In the genomic region with DNA sequence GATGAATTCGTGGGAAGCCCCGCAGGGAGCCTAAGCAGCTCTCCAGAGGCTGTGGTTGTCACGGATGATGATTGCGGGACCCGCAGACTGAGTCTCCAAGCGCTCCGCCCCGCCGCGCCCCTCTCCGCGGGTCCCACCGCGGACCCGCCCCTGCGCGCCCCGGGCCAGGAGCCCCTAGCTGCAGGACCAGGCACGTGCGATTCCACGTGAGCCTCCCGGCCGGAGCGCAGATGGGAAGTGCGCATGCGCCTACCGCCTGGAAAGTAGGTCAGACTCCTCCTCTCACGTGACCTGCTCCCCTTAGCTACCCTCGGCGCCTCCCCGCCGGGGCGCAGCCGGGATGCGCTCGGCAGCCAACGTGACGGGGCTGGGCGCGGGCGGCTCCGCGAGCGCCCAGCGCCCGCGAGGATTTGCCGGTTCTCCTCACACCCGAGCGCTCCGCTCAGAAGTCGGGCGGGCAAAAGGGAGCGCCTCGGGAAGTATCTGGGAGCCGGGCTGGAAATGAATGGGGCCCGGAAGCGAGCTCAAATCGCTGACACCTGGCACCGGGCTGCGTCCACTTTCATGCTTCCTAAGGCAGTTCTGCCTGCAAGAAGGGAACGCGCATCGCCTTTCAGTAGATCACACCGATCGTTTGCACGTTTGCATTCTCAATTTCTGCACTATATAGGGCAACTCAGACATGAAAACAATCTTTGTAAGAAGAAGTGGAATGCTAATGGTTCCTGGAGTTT, we compare ENCODE assay signal across 1 cellular context.
A peak's percentile ranks its signal among the peaks of the same experiment; 100 is the strongest.
TF ChIP-seq lines count a peak whose summit lies in the region.

No MANE protein-coding gene starts in this region.

TF ChIP-seq in HepG2, 621 proteins besides CTCF, POLR2A, EP300 and RAD21 (continued from another document and continues in another):
- TF ChIP-seq SMAD9 (CRISPR knock-in tag; IDR thresholded peaks at IDR 0.05) (peak; percentile 48; the same call in 1 of the 2 replicates), ZNF451 (CRISPR knock-in tag; IDR thresholded peaks at IDR 0.05) (peak; percentile 93), NFRKB (IDR thresholded peaks at IDR 0.05) (no peak), HNRNPL (IDR thresholded peaks at IDR 0.05; ENCODE audit: low read depth, low read length) (no peak), PTBP1 (IDR thresholded peaks at IDR 0.05; ENCODE audit: low read depth, low read length, poor library complexity, severe bottlenecking) (no peak), ZFP41 (CRISPR knock-in tag; IDR thresholded peaks at IDR 0.05; ENCODE audit: borderline replicate concordance) (peak; percentile 88; the same call in 1 of the 2 replicates), MBD4 (IDR thresholded peaks at IDR 0.05; ENCODE audit: borderline replicate concordance, low read length) (no peak), DMTF1 (CRISPR knock-in tag; IDR thresholded peaks at IDR 0.05) (no peak), FOXK2 (IDR thresholded peaks at IDR 0.05) (no peak), ZBTB43 (CRISPR knock-in tag; conservative IDR thresholded peaks at IDR 0.05) (peak; percentile 66), ZNF567 (CRISPR knock-in tag; IDR thresholded peaks at IDR 0.05; ENCODE audit: borderline replicate concordance) (no peak), SP2 (CRISPR knock-in tag; IDR thresholded peaks at IDR 0.05) (no peak), SSRP1 (CRISPR knock-in tag; IDR thresholded peaks at IDR 0.05) (no peak), CBX5 (CRISPR knock-in tag; IDR thresholded peaks at IDR 0.05; ENCODE audit: borderline replicate concordance) (no peak), POLR2G (IDR thresholded peaks at IDR 0.05; ENCODE audit: low read depth, low read length) (peak; percentile 78; the same call in 1 of the 2 replicates), ISX (CRISPR knock-in tag; conservative IDR thresholded peaks at IDR 0.05) (0 out of 2 replicates have a peak, but pooled peaks have one; percentile 7), U2AF1 (optimal IDR thresholded peaks at IDR 0.05; ENCODE audit: low read depth, low read length) (peak; percentile 65), MTF1 (CRISPR knock-in tag; IDR thresholded peaks at IDR 0.05) (no peak), SPEN (CRISPR knock-in tag; IDR thresholded peaks at IDR 0.05; ENCODE audit: low read depth) (peak; percentile 93), PRMT3 (CRISPR knock-in tag; IDR thresholded peaks at IDR 0.05; ENCODE audit: borderline replicate concordance, low read depth) (peak; percentile 49; the same call in 1 of the 2 replicates), TBP (CRISPR knock-in tag; IDR thresholded peaks at IDR 0.05) (no peak), ZFP91 (CRISPR knock-in tag; IDR thresholded peaks at IDR 0.05; ENCODE audit: borderline replicate concordance) (peak; percentile 94), ZNF670 (CRISPR knock-in tag; IDR thresholded peaks at IDR 0.05; ENCODE audit: borderline replicate concordance) (0 out of 2 replicates have a peak, but pooled peaks have one; percentile 56), ZNF160 (CRISPR knock-in tag; IDR thresholded peaks at IDR 0.05) (peak; percentile 90), CENPBD1 (CRISPR knock-in tag; IDR thresholded peaks at IDR 0.05; ENCODE audit: borderline replicate concordance, low read depth) (no peak), RBM22 (optimal IDR thresholded peaks at IDR 0.05; ENCODE audit: low read length) (no peak), PAF1 (CRISPR knock-in tag; IDR thresholded peaks at IDR 0.05) (no peak), ZNF337 (CRISPR knock-in tag; IDR thresholded peaks at IDR 0.05; ENCODE audit: borderline replicate concordance, low read depth) (no peak; the same call in 1 of the 2 replicates), PITX1 (CRISPR knock-in tag; IDR thresholded peaks at IDR 0.05) (no peak; the same call in 1 of the 2 replicates), PAXIP1 (CRISPR knock-in tag; conservative IDR thresholded peaks at IDR 0.05) (peak; percentile 58), ZNF772 (CRISPR knock-in tag; IDR thresholded peaks at IDR 0.05) (no peak)
- TF ChIP-seq, protein P1, sequence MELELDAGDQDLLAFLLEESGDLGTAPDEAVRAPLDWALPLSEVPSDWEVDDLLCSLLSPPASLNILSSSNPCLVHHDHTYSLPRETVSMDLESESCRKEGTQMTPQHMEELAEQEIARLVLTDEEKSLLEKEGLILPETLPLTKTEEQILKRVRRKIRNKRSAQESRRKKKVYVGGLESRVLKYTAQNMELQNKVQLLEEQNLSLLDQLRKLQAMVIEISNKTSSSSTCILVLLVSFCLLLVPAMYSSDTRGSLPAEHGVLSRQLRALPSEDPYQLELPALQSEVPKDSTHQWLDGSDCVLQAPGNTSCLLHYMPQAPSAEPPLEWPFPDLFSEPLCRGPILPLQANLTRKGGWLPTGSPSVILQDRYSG (CRISPR knock-in tag; IDR thresholded peaks at IDR 0.05): peak; percentile 84; the same call in 1 of the 2 replicates
- TF ChIP-seq, protein P2, sequence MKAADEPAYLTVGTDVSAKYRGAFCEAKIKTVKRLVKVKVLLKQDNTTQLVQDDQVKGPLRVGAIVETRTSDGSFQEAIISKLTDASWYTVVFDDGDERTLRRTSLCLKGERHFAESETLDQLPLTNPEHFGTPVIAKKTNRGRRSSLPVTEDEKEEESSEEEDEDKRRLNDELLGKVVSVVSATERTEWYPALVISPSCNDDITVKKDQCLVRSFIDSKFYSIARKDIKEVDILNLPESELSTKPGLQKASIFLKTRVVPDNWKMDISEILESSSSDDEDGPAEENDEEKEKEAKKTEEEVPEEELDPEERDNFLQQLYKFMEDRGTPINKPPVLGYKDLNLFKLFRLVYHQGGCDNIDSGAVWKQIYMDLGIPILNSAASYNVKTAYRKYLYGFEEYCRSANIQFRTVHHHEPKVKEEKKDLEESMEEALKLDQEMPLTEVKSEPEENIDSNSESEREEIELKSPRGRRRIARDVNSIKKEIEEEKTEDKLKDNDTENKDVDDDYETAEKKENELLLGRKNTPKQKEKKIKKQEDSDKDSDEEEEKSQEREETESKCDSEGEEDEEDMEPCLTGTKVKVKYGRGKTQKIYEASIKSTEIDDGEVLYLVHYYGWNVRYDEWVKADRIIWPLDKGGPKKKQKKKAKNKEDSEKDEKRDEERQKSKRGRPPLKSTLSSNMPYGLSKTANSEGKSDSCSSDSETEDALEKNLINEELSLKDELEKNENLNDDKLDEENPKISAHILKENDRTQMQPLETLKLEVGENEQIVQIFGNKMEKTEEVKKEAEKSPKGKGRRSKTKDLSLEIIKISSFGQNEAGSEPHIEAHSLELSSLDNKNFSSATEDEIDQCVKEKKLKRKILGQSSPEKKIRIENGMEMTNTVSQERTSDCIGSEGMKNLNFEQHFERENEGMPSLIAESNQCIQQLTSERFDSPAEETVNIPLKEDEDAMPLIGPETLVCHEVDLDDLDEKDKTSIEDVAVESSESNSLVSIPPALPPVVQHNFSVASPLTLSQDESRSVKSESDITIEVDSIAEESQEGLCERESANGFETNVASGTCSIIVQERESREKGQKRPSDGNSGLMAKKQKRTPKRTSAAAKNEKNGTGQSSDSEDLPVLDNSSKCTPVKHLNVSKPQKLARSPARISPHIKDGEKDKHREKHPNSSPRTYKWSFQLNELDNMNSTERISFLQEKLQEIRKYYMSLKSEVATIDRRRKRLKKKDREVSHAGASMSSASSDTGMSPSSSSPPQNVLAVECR (CRISPR knock-in tag; IDR thresholded peaks at IDR 0.05; ENCODE audit: borderline replicate concordance): peak; percentile 91; the same call in 1 of the 2 replicates
- TF ChIP-seq, protein P3, sequence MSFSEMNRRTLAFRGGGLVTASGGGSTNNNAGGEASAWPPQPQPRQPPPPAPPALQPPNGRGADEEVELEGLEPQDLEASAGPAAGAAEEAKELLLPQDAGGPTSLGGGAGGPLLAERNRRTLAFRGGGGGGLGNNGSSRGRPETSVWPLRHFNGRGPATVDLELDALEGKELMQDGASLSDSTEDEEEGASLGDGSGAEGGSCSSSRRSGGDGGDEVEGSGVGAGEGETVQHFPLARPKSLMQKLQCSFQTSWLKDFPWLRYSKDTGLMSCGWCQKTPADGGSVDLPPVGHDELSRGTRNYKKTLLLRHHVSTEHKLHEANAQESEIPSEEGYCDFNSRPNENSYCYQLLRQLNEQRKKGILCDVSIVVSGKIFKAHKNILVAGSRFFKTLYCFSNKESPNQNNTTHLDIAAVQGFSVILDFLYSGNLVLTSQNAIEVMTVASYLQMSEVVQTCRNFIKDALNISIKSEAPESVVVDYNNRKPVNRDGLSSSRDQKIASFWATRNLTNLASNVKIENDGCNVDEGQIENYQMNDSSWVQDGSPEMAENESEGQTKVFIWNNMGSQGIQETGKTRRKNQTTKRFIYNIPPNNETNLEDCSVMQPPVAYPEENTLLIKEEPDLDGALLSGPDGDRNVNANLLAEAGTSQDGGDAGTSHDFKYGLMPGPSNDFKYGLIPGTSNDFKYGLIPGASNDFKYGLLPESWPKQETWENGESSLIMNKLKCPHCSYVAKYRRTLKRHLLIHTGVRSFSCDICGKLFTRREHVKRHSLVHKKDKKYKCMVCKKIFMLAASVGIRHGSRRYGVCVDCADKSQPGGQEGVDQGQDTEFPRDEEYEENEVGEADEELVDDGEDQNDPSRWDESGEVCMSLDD (CRISPR knock-in tag; IDR thresholded peaks at IDR 0.05; ENCODE audit: borderline replicate concordance): peak; percentile 87
- TF ChIP-seq, protein P4, sequence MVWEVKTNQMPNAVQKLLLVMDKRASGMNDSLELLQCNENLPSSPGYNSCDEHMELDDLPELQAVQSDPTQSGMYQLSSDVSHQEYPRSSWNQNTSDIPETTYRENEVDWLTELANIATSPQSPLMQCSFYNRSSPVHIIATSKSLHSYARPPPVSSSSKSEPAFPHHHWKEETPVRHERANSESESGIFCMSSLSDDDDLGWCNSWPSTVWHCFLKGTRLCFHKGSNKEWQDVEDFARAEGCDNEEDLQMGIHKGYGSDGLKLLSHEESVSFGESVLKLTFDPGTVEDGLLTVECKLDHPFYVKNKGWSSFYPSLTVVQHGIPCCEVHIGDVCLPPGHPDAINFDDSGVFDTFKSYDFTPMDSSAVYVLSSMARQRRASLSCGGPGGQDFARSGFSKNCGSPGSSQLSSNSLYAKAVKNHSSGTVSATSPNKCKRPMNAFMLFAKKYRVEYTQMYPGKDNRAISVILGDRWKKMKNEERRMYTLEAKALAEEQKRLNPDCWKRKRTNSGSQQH (CRISPR knock-in tag; IDR thresholded peaks at IDR 0.05; ENCODE audit: low read depth): peak; percentile 84
